11 cellular contexts compared by ENCODE assay signal in the genomic region with DNA sequence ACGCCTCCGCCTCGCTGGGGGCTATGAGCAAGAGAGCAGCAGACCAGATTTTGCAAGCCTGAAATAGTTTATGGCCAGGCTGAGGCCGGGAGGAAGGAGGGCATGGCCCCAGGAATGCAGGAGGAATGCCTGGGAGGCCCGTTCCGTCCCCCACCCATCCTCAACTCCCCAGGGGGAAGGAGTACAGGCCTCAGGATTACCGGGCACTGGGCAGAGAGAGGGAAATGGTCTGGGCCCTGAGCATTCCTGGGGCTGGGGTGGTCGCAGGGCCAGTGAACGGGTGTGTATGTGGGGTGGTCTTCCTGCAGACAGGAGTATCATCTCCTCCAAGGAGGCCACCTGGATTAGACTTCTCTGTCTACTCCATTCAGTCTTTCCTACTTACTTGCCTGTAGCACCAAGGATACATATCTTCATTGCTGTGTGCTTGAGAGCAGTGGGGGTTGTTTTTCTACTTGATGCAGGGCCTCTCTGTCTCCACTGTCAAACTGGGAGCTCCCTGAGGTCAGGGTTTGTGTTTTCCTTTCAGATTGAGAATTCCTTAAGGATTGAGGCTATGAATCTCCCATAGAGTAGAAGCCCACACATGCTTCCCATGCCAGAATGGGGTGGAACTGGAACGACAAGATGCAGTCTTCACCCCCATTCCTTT.
DNase-seq lines count a peak whose midpoint lies in the region; ATAC-seq and TF ChIP-seq lines count a peak whose summit lies in the region.
"Had no signal": no experiment of that assay in that cellular context is flagged by ENCODE, and none has a peak within 500 bp of the region (broad histone marks: within the 10 kb centered on the region; RNA-seq: fewer than 3 reads in every experiment).

No MANE protein-coding gene starts in this region.

- peak overlapping the region; percentile 37 for H3K4me2 ChIP-seq in skeletal muscle satellite cell (ENCODE audit: low read length)

- H3K27ac Mint-ChIP-seq in naive thymus-derived CD8-positive, alpha-beta T cell: no peak overlapping the region
- H3K27ac Mint-ChIP-seq: activated CD4-positive, alpha-beta T cell treated with anti-CD3 and anti-CD28 coated beads, Interleukin-2, amount 10 ng/mL, durations not matched to agents 7 days and 5 days had no signal

- H3K27ac ChIP-seq in A673 (ENCODE audit: low read depth, low read length, poor library complexity, severe bottlenecking): no peak overlapping the region

- H3K27me3 Mint-ChIP-seq in naive thymus-derived CD8-positive, alpha-beta T cell: peaks cover 0 to 4% (median 2%) of the 10 kb centered on the region in 5 donors

- H3K36me3 ChIP-seq in skeletal muscle satellite cell (ENCODE audit: insufficient read depth, low read length) (no peaks in the 10 kb centered on the region), A673 (ENCODE audit: insufficient read depth, low read length, poor library complexity, severe bottlenecking) (no peaks in the 10 kb centered on the region)

- H3K4me1 Mint-ChIP-seq in naive thymus-derived CD8-positive, alpha-beta T cell: peaks cover 0 to 5% (median 0%) of the 10 kb centered on the region in 4 donors
- H3K4me1 Mint-ChIP-seq: activated CD4-positive, alpha-beta T cell treated with anti-CD3 and anti-CD28 coated beads, Interleukin-2, amount 10 ng/mL, durations not matched to agents 7 days and 5 days had no signal

- H3K4me1 ChIP-seq in skeletal muscle satellite cell (ENCODE audit: control insufficient read depth, insufficient read depth, low read length) (peaks cover 16% of the 10 kb centered on the region), A673 (ENCODE audit: insufficient read depth, low read length, poor library complexity, severe bottlenecking) (no peaks in the 10 kb centered on the region)

- ATAC-seq in naive thymus-derived CD8-positive, alpha-beta T cell: no peak

- H3K9ac ChIP-seq in skeletal muscle satellite cell (ENCODE audit: low read depth, low read length): no peak overlapping the region

- H3K9me3 Mint-ChIP-seq in naive thymus-derived CD8-positive, alpha-beta T cell: no peaks in the 10 kb centered on the region
- H3K9me3 Mint-ChIP-seq: activated CD4-positive, alpha-beta T cell treated with anti-CD3 and anti-CD28 coated beads, Interleukin-2, amount 10 ng/mL, durations not matched to agents 7 days and 5 days had no signal

- TF ChIP-seq CTCF in A673 (conservative IDR thresholded peaks at IDR 0.05; ENCODE audit: low read depth, low read length): no peak

- DNase-seq in GM04504 (ENCODE audit: low read depth): peak; percentile 58
- DNase-seq in T1000 (lab: John Stamatoyannopoulos, UW): peak; percentile 17
- peak; percentile 98 for DNase-seq in hepatic stellate cell (ENCODE audit: low spot score)
- DNase-seq in NCI-H1092 (lab: John Stamatoyannopoulos, UW): no peak
- no peak for DNase-seq in naive thymus-derived CD8-positive, alpha-beta T cell
- no peak for DNase-seq in A673 (ENCODE audit: low spot score)
- DNase-seq in NCI-H187 (lab: John Stamatoyannopoulos, UW): no peak
- DNase-seq: activated CD4-positive, alpha-beta T cell treated with anti-CD3 and anti-CD28 coated beads, Interleukin-2, amount 10 ng/mL, durations not matched to agents 7 days and 5 days; activated naive CD4-positive, alpha-beta T cell treated with Interleukin-2 at 50 U/mL for 16 hours; NCI-H146 had no signal

- CTCF ChIA-PET in A673 (lab: Charles Lee): no interaction called here

- intact Hi-C loops in A673 (cut with micrococcal nuclease; ENCODE audit: unreplicated experiment): no loop called here

- H3K9me3 ChIP-seq in skeletal muscle satellite cell (replicated peaks; ENCODE audit: low read length): no peaks in the 10 kb centered on the region
- no peaks in the 10 kb centered on the region for H3K9me3 ChIP-seq in A673 (ENCODE audit: low read depth, low read length, poor library complexity, severe bottlenecking)

- peaks cover 15% of the 10 kb centered on the region for H3K27me3 ChIP-seq in skeletal muscle satellite cell (ENCODE audit: control insufficient read depth, insufficient read depth, low read length)
- H3K27me3 ChIP-seq in A673 (replicated peaks; ENCODE audit: insufficient read depth, low read depth, low read length, poor library complexity): no peaks in the 10 kb centered on the region

- no peaks in the 10 kb centered on the region for H3K36me3 Mint-ChIP-seq in naive thymus-derived CD8-positive, alpha-beta T cell

- POLR2A ChIA-PET in naive thymus-derived CD8-positive, alpha-beta T cell (lab: Charles Lee): no interaction called here
- POLR2A ChIA-PET in A673 (lab: Charles Lee; ENCODE audit: low non-redundant PET): no interaction called here

- H3K4me3 ChIP-seq in skeletal muscle satellite cell (ENCODE audit: low read length): no peak overlapping the region
- H3K4me3 ChIP-seq in A673 (ENCODE audit: low read depth, low read length, poor library complexity, severe bottlenecking): no peak overlapping the region

- BruUV-seq in A673 (replicated peaks; lab: Mats Ljungman, UMichigan): no TSS peak

- no peak overlapping the region for H3K4me3 Mint-ChIP-seq in naive thymus-derived CD8-positive, alpha-beta T cell
- H3K4me3 Mint-ChIP-seq: activated CD4-positive, alpha-beta T cell treated with anti-CD3 and anti-CD28 coated beads, Interleukin-2, amount 10 ng/mL, durations not matched to agents 7 days and 5 days had no signal

Comparison
In these comparisons a context has a peak if more than half of its experiments do, and no peak if none do; other contexts are left out.
1. DNase-seq: peak in GM04504 (single experiment), T1000 (single experiment) and hepatic stellate cell (single experiment); none in NCI-H1092 (single experiment), naive thymus-derived CD8-positive, alpha-beta T cell (0 of 10), A673 (single experiment) and NCI-H187 (0 of 2).